15 cellular contexts compared by ENCODE assay signal in the genomic region with DNA sequence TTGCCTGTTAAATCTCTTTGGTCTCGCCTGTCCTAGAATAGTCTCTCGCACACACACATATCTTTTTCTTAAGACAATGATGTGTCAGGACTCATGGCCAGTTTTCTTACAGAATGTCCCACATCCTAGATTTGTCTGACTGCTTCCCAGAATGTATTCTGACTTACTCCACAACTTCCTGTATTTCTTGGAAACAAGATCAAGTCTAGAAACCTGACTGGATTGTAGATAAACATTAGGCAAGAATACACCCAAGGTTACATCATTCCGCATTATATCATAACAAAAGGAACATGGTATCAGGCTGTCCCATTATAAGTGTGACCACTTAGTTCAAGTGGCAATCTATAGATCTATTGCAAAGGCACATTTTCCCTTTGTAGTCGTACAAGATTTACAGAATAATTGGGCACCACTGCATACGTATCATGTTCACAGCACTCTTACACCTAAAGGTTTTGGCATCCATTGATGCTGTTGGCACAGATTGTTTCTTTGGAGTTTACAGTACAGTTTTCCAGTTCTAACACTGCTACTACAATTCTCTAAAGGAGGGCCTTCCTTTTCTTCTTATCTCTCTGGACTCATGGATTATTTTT. TPM values are rescaled to one million over a fixed set of nuclear protein-coding genes. Genes with fewer than 3 reads are reported as not detected.
DNase-seq lines count a peak whose midpoint lies in the region; ATAC-seq and TF ChIP-seq lines count a peak whose summit lies in the region.
"Had no signal": no experiment of that assay in that cellular context is flagged by ENCODE, and none has a peak within 500 bp of the region (broad histone marks: within the 10 kb centered on the region; RNA-seq: fewer than 3 reads in every experiment).

No MANE protein-coding gene starts in this region.

- no peak overlapping the region for H3K4me2 ChIP-seq in SK-N-SH
- H3K4me2 ChIP-seq: PC-9 had no signal

- no peaks in the 10 kb centered on the region for H3K27me3 ChIP-seq in SK-N-SH (ENCODE audit: insufficient read depth)
- no peaks in the 10 kb centered on the region for H3K27me3 ChIP-seq in right cardiac atrium (ENCODE audit: control insufficient read depth, insufficient read depth)
- H3K27me3 ChIP-seq in upper lobe of left lung: no peaks in the 10 kb centered on the region

- POLR2A ChIA-PET in SK-N-SH (lab: Yijun Ruan, JAX): no interaction called here

- CTCF ChIA-PET in SK-N-SH (lab: Yijun Ruan, JAX): interaction anchor here (1.4 to 3.3 kb wide), 2 partner anchors 11 to 22 kb away, joined by 6 to 18 read pairs; no protein-coding TSS in a partner anchor

- in situ Hi-C loops in astrocyte of the spinal cord (cut with HindIII; ENCODE audit: low sequenced_read_pairs): no loop called here

- no peak overlapping the region for H3K9ac ChIP-seq in SK-N-SH

- H3K36me3 ChIP-seq in SK-N-SH (replicated peaks in 1 of 2; ENCODE audit: control insufficient read depth in 1 of 2, insufficient read depth in 2 of 2, low read length in 1 of 2) (no peaks in the 10 kb centered on the region), upper lobe of left lung (no peaks in the 10 kb centered on the region)
- H3K36me3 ChIP-seq: thoracic aorta had no signal

- intact Hi-C loops in right cardiac atrium (cut with DNase I) (no loop called here), head of caudate nucleus (cut with DNase I) (no loop called here)

- H3K9me3 ChIP-seq in SK-N-SH (no peaks in the 10 kb centered on the region), right cardiac atrium (ENCODE audit: control insufficient read depth, low read length) (no peaks in the 10 kb centered on the region), upper lobe of left lung (no peaks in the 10 kb centered on the region)
- H3K9me3 ChIP-seq: thoracic aorta had no signal

- H3K9me2 ChIP-seq in SK-N-SH: no peaks in the 10 kb centered on the region

- H3K4me3 ChIP-seq in SK-N-SH (ENCODE audit: low read depth in 2 of 2, low read length in 1 of 2) (no peak overlapping the region), astrocyte of the spinal cord (ENCODE audit: low read depth, low read length) (no peak overlapping the region), right cardiac atrium (ENCODE audit: low read length) (no peak overlapping the region), upper lobe of left lung (no peak overlapping the region)
- H3K4me3 ChIP-seq: coronary artery, PC-9, thoracic aorta had no signal

- no peaks in the 10 kb centered on the region for H4K20me1 ChIP-seq in SK-N-SH (ENCODE audit: insufficient read depth)

- peaks cover 3% of the 10 kb centered on the region for H3F3A ChIP-seq in SK-N-SH (replicated peaks; ENCODE audit: insufficient read depth)

- TF ChIP-seq RAD21 in SK-N-SH (IDR thresholded peaks at IDR 0.05; ENCODE audit: low read length): no peak

- no peak for DNase-seq in SK-N-SH
- DNase-seq in astrocyte of the spinal cord (ENCODE audit: low read depth, low spot score): peak; percentile 75
- DNase-seq in right cardiac atrium: no peak
- DNase-seq in upper lobe of left lung: no peak
- DNase-seq in head of caudate nucleus: no peak
- DNase-seq in iPS-NIHi7 (ENCODE audit: extremely low spot score): no peak
- DNase-seq in COLO668 (lab: John Stamatoyannopoulos, UW; ENCODE audit: unreplicated experiment): no peak
- DNase-seq: activated CD4-positive, alpha-beta memory T cell treated with anti-CD3 and anti-CD28 coated beads, Interleukin-2, amount 10 ng/mL, durations not matched to agents 7 days and 5 days; activated naive CD4-positive, alpha-beta T cell; NCI-H2171 treated with DMSO at 0.1 percent for 48 hours; PC-9; T-helper 2 cell had no signal

- no peak for TF ChIP-seq POLR2A in upper lobe of left lung (IDR thresholded peaks at IDR 0.05)

- no peak overlapping the region for H2AFZ ChIP-seq in SK-N-SH (ENCODE audit: low read depth)
- H2AFZ ChIP-seq: PC-9 had no signal

- peaks cover 0 to 15% of the 10 kb centered on the region in 2 experiments; a peak in 2 of 4 replicates for H3K4me1 ChIP-seq in SK-N-SH (ENCODE audit: control insufficient read depth in 1 of 2, insufficient read depth in 2 of 2, low read depth in 1 of 2, low read length in 1 of 2)
- H3K4me1 ChIP-seq in right cardiac atrium (ENCODE audit: control insufficient read depth, insufficient read depth, low read length): no peaks in the 10 kb centered on the region
- peaks cover 4 to 18% (median 10%) of the 10 kb centered on the region in 4 donors for H3K4me1 ChIP-seq in upper lobe of left lung

- TF ChIP-seq EP300 in SK-N-SH (IDR thresholded peaks at IDR 0.05; ENCODE audit: borderline replicate concordance in 1 of 2, low read depth in 1 of 2, low read length in 1 of 2): no peak
- TF ChIP-seq EP300 in upper lobe of left lung (IDR thresholded peaks at IDR 0.05): peak in 3 of 4 donors; percentile 18 to 86 (median 66)

- peaks cover 67% of the 10 kb centered on the region for H3K79me2 ChIP-seq in SK-N-SH (ENCODE audit: insufficient read depth)

- ATAC-seq in SK-N-SH treated with all-trans-retinoic acid at 6 μM for 48 hours (no peak), right cardiac atrium (peak; percentile 70 to 96), upper lobe of left lung (ENCODE audit: low FRiP score in 2 of 2) (peak in 1 of 2 donors; percentile 85)

- H3K27ac ChIP-seq in SK-N-SH (ENCODE audit: low read depth in 2 of 2, low read length in 1 of 2) (peak overlapping the region; percentile 17 to 90; a peak in 3 of 4 replicates), right cardiac atrium (ENCODE audit: low read length) (no peak overlapping the region), upper lobe of left lung (peak overlapping the region in 1 of 4 donors; percentile 58)
- H3K27ac ChIP-seq: coronary artery, PC-9, thoracic aorta had no signal

- 90% methylated on average over 5 of the region's 5 CpGs for WGBS in SK-N-SH (ENCODE audit: low lambda C conversion rate)
- 75% methylated on average over 5 of the region's 5 CpGs for WGBS in right cardiac atrium
- 70 to 74% methylated on average over 5 of the region's 5 CpGs for WGBS in upper lobe of left lung, 2 donors

- TF ChIP-seq CTCF in SK-N-SH (IDR thresholded peaks at IDR 0.05) (no peak), astrocyte of the spinal cord (IDR thresholded peaks at IDR 0.05; ENCODE audit: low read depth, low read length) (no peak), upper lobe of left lung (IDR thresholded peaks at IDR 0.05) (no peak)

TF ChIP-seq in SK-N-SH, 30 proteins besides CTCF, POLR2A, EP300 and RAD21 (continues in another document):
- TF ChIP-seq SIN3A (IDR thresholded peaks at IDR 0.05; ENCODE audit: borderline replicate concordance, low read depth, low read length): no peak
- no peak for TF ChIP-seq GABPA (IDR thresholded peaks at IDR 0.05; ENCODE audit: low read depth)
- TF ChIP-seq FOSL2 (IDR thresholded peaks at IDR 0.05; ENCODE audit: borderline replicate concordance, low read depth): no peak
- TF ChIP-seq, protein P1, sequence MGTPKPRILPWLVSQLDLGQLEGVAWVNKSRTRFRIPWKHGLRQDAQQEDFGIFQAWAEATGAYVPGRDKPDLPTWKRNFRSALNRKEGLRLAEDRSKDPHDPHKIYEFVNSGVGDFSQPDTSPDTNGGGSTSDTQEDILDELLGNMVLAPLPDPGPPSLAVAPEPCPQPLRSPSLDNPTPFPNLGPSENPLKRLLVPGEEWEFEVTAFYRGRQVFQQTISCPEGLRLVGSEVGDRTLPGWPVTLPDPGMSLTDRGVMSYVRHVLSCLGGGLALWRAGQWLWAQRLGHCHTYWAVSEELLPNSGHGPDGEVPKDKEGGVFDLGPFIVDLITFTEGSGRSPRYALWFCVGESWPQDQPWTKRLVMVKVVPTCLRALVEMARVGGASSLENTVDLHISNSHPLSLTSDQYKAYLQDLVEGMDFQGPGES (IDR thresholded peaks at IDR 0.05; ENCODE audit: low read depth, low read length): no peak
- TF ChIP-seq, protein P2, sequence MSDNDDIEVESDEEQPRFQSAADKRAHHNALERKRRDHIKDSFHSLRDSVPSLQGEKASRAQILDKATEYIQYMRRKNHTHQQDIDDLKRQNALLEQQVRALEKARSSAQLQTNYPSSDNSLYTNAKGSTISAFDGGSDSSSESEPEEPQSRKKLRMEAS (IDR thresholded peaks at IDR 0.05; ENCODE audit: low read depth): no peak

TF ChIP-seq in SK-N-SH treated with all-trans-retinoic acid at 6 μM for 48 hours, 23 proteins besides CTCF, POLR2A, EP300 and RAD21 (continues in another document):
- TF ChIP-seq, protein P3, sequence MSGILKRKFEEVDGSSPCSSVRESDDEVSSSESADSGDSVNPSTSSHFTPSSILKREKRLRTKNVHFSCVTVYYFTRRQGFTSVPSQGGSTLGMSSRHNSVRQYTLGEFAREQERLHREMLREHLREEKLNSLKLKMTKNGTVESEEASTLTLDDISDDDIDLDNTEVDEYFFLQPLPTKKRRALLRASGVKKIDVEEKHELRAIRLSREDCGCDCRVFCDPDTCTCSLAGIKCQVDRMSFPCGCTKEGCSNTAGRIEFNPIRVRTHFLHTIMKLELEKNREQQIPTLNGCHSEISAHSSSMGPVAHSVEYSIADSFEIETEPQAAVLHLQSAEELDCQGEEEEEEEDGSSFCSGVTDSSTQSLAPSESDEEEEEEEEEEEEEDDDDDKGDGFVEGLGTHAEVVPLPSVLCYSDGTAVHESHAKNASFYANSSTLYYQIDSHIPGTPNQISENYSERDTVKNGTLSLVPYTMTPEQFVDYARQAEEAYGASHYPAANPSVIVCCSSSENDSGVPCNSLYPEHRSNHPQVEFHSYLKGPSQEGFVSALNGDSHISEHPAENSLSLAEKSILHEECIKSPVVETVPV (CRISPR knock-in tag; IDR thresholded peaks at IDR 0.05): no peak
- TF ChIP-seq CSDC2 (CRISPR knock-in tag; IDR thresholded peaks at IDR 0.05): no peak
- no peak for TF ChIP-seq GLIS3 (CRISPR knock-in tag; IDR thresholded peaks at IDR 0.05)
- no peak for TF ChIP-seq ZNF565 (CRISPR knock-in tag; conservative IDR thresholded peaks at IDR 0.05; ENCODE audit: low read depth)
- TF ChIP-seq ZNF70 (CRISPR knock-in tag; IDR thresholded peaks at IDR 0.05): no peak
- TF ChIP-seq PPARA (CRISPR knock-in tag; IDR thresholded peaks at IDR 0.05; ENCODE audit: borderline replicate concordance): no peak
- TF ChIP-seq ZFP3 (CRISPR knock-in tag; IDR thresholded peaks at IDR 0.05): no peak
- no peak for TF ChIP-seq ZFP30 (CRISPR knock-in tag; IDR thresholded peaks at IDR 0.05)
- TF ChIP-seq ZC3H10 (CRISPR knock-in tag; IDR thresholded peaks at IDR 0.05): no peak

RNA-seq across cellular contexts. Expression of a gene that starts 56.4 kb away (rescaled TPM):
- polyA plus RNA-seq in SK-N-SH (2012; rRNA removed) (7.7 and 11.4 TPM in 2 replicates), right cardiac atrium (14.8 TPM)
- 8.5 and 11.5 TPM in 2 replicates for polyA plus RNA-seq in SK-N-SH (2012; cell fraction: cytosol; rRNA removed)
- 11.7 and 34.5 TPM in 2 replicates for polyA plus RNA-seq in SK-N-SH (2012; cell fraction: nucleus; rRNA removed)
- total RNA-seq in right cardiac atrium (10 to 100 TPM; 41.6 to 52.2 (median 49.1) TPM), upper lobe of left lung (100 to 1,000 TPM in 1 of 6 donors, 10 to 100 TPM in 5; 36.5 to 116 (median 52.5) TPM)
